ENCODE assay signal across 22 cellular contexts in genomic region chr5:155935723-155936122, GRCh38.
"Had no signal": no experiment of that assay in that cellular context is flagged by ENCODE, and none has a peak within 500 bp of the region (broad histone marks: within the 10 kb centered on the region; RNA-seq: fewer than 3 reads in every experiment).

No MANE protein-coding gene starts in this region.

- H3K4me1 ChIP-seq: colonic mucosa, gastrocnemius medialis, neural progenitor cell, prostate gland, sigmoid colon, testis, tibial artery, upper lobe of left lung had no signal

- H3K9me3 ChIP-seq: colonic mucosa, gastrocnemius medialis, prostate gland, sigmoid colon, testis, tibial artery, upper lobe of left lung had no signal

- H3K36me3 ChIP-seq: colonic mucosa, gastrocnemius medialis, neural progenitor cell, prostate gland, sigmoid colon, tibial artery, upper lobe of left lung had no signal

- H3K36me3 Mint-ChIP-seq: memory B cell, neural progenitor cell had no signal

- H3K4me3 ChIP-seq: colonic mucosa, gastrocnemius medialis, lung, neural progenitor cell, prostate gland, sigmoid colon, testis, tibial artery, upper lobe of left lung had no signal

- H3K27me3 ChIP-seq: colonic mucosa, gastrocnemius medialis, neural progenitor cell, sigmoid colon, testis, tibial artery, upper lobe of left lung had no signal

- DNase-seq: colonic mucosa; effector CD8-positive, alpha-beta T cell; endodermal cell; foreskin fibroblast; gastrocnemius medialis; head of caudate nucleus; nucleus accumbens; sigmoid colon; stimulated activated naive CD4-positive, alpha-beta T cell; substantia nigra; testis; tibial artery had no signal

- ATAC-seq: esophagus mucosa, gastrocnemius medialis, right cardiac atrium had no signal

- H3K4me1 Mint-ChIP-seq: endodermal cell, memory B cell, neural progenitor cell had no signal

- H3K27ac ChIP-seq: colonic mucosa, epithelial cell of prostate, gastrocnemius medialis, neural progenitor cell, prostate gland, sigmoid colon, testis, tibial artery, upper lobe of left lung had no signal

- H3K9me3 Mint-ChIP-seq: dendritic cell treated with granulocyte-macrophage colony-stimulating factor and Interleukin-4, amounts not matched to agents 40 ng/mL and 50 ng/mL, for 4 days; endodermal cell; memory B cell; nephron; neural progenitor cell had no signal

- H3K4me3 Mint-ChIP-seq: dendritic cell treated with granulocyte-macrophage colony-stimulating factor and Interleukin-4, amounts not matched to agents 40 ng/mL and 50 ng/mL, for 4 days; endodermal cell; memory B cell; nephron; neural progenitor cell had no signal

- H3K27me3 Mint-ChIP-seq: dendritic cell treated with granulocyte-macrophage colony-stimulating factor and Interleukin-4, amounts not matched to agents 40 ng/mL and 50 ng/mL, for 4 days; memory B cell had no signal

- H3K27ac Mint-ChIP-seq: dendritic cell treated with granulocyte-macrophage colony-stimulating factor and Interleukin-4, amounts not matched to agents 40 ng/mL and 50 ng/mL, for 4 days; endodermal cell; memory B cell; nephron; neural progenitor cell had no signal
